2 cellular contexts compared by ENCODE assay signal in genomic region chr2:85902496-85902895, GRCh38.
TF ChIP-seq lines count a peak whose summit lies in the region.

No MANE protein-coding gene starts in this region.

TF ChIP-seq in SK-N-SH treated with all-trans-retinoic acid at 6 μM for 48 hours, 23 proteins besides CTCF, POLR2A, EP300 and RAD21 (continued from another document):
- no peak for TF ChIP-seq TSHZ2 (CRISPR knock-in tag; IDR thresholded peaks at IDR 0.05)
- TF ChIP-seq GLIS3 (CRISPR knock-in tag; IDR thresholded peaks at IDR 0.05): no peak
- TF ChIP-seq POU6F1 (CRISPR knock-in tag; IDR thresholded peaks at IDR 0.05; ENCODE audit: borderline replicate concordance, low read depth): no peak
- TF ChIP-seq ZNF8 (CRISPR knock-in tag; IDR thresholded peaks at IDR 0.05): no peak

TF ChIP-seq in SK-N-SH, 30 proteins besides CTCF, POLR2A, EP300 and RAD21 (continued from another document):
- TF ChIP-seq RCOR1 (IDR thresholded peaks at IDR 0.05; ENCODE audit: low read length) (no peak), FOSL2 (IDR thresholded peaks at IDR 0.05; ENCODE audit: borderline replicate concordance, low read depth) (no peak; the same call in 1 of the 2 replicates)
